26 cellular contexts compared by ENCODE assay signal in the genomic region with DNA sequence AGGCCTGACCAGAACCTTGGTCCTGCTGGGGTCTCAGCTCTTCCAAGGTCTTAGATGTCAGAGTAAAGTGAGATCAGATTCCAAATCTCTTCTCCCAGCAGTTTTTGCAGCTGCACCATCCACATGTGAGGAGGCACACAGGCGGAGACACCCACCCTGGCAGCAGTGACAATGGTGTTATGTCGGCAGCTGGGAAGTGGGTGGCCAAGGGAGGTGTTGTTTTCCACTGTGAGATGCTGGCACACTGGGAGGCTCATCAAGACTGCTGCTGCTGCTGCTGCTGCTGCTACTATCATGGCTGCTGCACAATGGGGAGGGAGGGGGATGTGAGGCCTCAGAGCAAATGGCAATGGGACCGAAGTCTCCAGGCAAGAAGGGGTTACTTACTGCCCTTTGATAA. TPM values are rescaled to one million over a fixed set of nuclear protein-coding genes. Genes with fewer than 3 reads are reported as not detected.
DNase-seq lines count a peak whose midpoint lies in the region; ATAC-seq, FAIRE-seq and TF ChIP-seq lines count a peak whose summit lies in the region.
"Had no signal": no experiment of that assay in that cellular context is flagged by ENCODE, and none has a peak within 500 bp of the region (broad histone marks: within the 10 kb centered on the region; RNA-seq: fewer than 3 reads in every experiment).

No MANE protein-coding gene starts in this region.

- CTCF ChIA-PET in activated CD8-positive, alpha-beta T cell treated with anti-CD3 and anti-CD28 coated beads, Interleukin-2, amount 10 ng/mL, durations not matched to agents 7 days and 5 days (lab: Charles Lee): no interaction called here

- ATAC-seq in HG03354 (IDR thresholded peaks at IDR 0.05; ENCODE audit: poor library complexity, severe bottlenecking, unreplicated experiment): no peak
- no peak for ATAC-seq in HG03135 (IDR thresholded peaks at IDR 0.05; ENCODE audit: unreplicated experiment)
- ATAC-seq in activated CD8-positive, alpha-beta T cell treated with anti-CD3 and anti-CD28 coated beads, Interleukin-2, amount 10 ng/mL, durations not matched to agents 7 days and 5 days: no peak
- ATAC-seq: A549 had no signal

- H3K27me3 ChIP-seq in ascending aorta: no peaks in the 10 kb centered on the region
- H3K27me3 ChIP-seq: BE2C had no signal

- H3K27ac ChIP-seq in kidney (ENCODE audit: low read depth in 2 of 2, low read length in 2 of 2): no peak overlapping the region
- H3K27ac ChIP-seq in ascending aorta: no peak overlapping the region
- H3K27ac ChIP-seq: A549, RWPE1, SK-N-MC had no signal

- POLR2A ChIA-PET in activated CD8-positive, alpha-beta T cell treated with anti-CD3 and anti-CD28 coated beads, Interleukin-2, amount 10 ng/mL, durations not matched to agents 7 days and 5 days (lab: Charles Lee): no interaction called here

- H3K4me3 ChIP-seq in kidney (ENCODE audit: low read length in 2 of 2) (no peak overlapping the region), ascending aorta (no peak overlapping the region)
- H3K4me3 ChIP-seq: A549, SK-N-MC had no signal

- H3K9me3 Mint-ChIP-seq in activated CD8-positive, alpha-beta T cell treated with anti-CD3 and anti-CD28 coated beads, Interleukin-2, amount 10 ng/mL, durations not matched to agents 7 days and 5 days (ENCODE audit: insufficient read depth): no peaks in the 10 kb centered on the region
- H3K9me3 Mint-ChIP-seq: HFFc6 had no signal

- no peak overlapping the region for H3K27ac Mint-ChIP-seq in activated CD8-positive, alpha-beta T cell treated with anti-CD3 and anti-CD28 coated beads, Interleukin-2, amount 10 ng/mL, durations not matched to agents 7 days and 5 days
- H3K27ac Mint-ChIP-seq: HFFc6 had no signal

- H3K36me3 Mint-ChIP-seq in activated CD8-positive, alpha-beta T cell treated with anti-CD3 and anti-CD28 coated beads, Interleukin-2, amount 10 ng/mL, durations not matched to agents 7 days and 5 days (ENCODE audit: low read depth): no peaks in the 10 kb centered on the region

- intact Hi-C loops in kidney (cut with DNase I): no loop called here
- intact Hi-C loops in ascending aorta (cut with DNase I): no loop called here

- H3K9me3 ChIP-seq in kidney (ENCODE audit: control insufficient read depth in 1 of 2, low read length in 2 of 2): no peaks in the 10 kb centered on the region
- H3K9me3 ChIP-seq in ascending aorta: no peaks in the 10 kb centered on the region
- H3K9me3 ChIP-seq: A549, BE2C had no signal

- no peak for FAIRE-seq in kidney (lab: Jason Lieb, UNC)
- FAIRE-seq: A549, D721Med, HTR-8/SVneo had no signal

- peaks cover 21% of the 10 kb centered on the region for H3K27me3 Mint-ChIP-seq in activated CD8-positive, alpha-beta T cell treated with anti-CD3 and anti-CD28 coated beads, Interleukin-2, amount 10 ng/mL, durations not matched to agents 7 days and 5 days (ENCODE audit: low read depth)

- no peaks in the 10 kb centered on the region for H3K4me1 ChIP-seq in kidney (ENCODE audit: control insufficient read depth in 1 of 2, insufficient read depth in 1 of 2, low read depth in 1 of 2, low read length in 2 of 2)
- H3K4me1 ChIP-seq in ascending aorta: no peaks in the 10 kb centered on the region
- H3K4me1 ChIP-seq: A549, BE2C had no signal

- no peak overlapping the region for H3K9ac ChIP-seq in kidney (ENCODE audit: low read length in 2 of 2)

- H3K4me3 Mint-ChIP-seq in activated CD8-positive, alpha-beta T cell treated with anti-CD3 and anti-CD28 coated beads, Interleukin-2, amount 10 ng/mL, durations not matched to agents 7 days and 5 days: no peak overlapping the region
- H3K4me3 Mint-ChIP-seq: HFFc6 had no signal

- DNase-seq in anterior cingulate cortex (lab: John Stamatoyannopoulos, UW) (peak in 45 of 58 donors; percentile 14 to 83 (median 48)), kidney (peak; percentile 25), pons (ENCODE audit: low spot score) (peak; percentile 53), ascending aorta (ENCODE audit: low spot score in 2 of 2) (no peak)
- no peak for DNase-seq in activated CD8-positive, alpha-beta T cell treated with anti-CD3 and anti-CD28 coated beads, Interleukin-2, amount 10 ng/mL, durations not matched to agents 7 days and 5 days
- DNase-seq: BE2C; EL; GF-D8; H7; HFFc6; KG1; NCI-H1092 treated with DMSO at 0.1 percent for 48 hours; NCI-H1436 treated with DMSO at 0.1 percent for 48 hours; NCI-H2029; NCI-H226; NCI-H510A treated with DMSO at 0.1 percent for 48 hours; NCI-H748 treated with DMSO at 0.1 percent for 48 hours; NK-92 treated with Interleukin-12 subunit alpha and Interleukin-12 subunit beta, amount 100 ng/mL, for 24 hours; SHP77 treated with DMSO at 0.1 percent for 48 hours had no signal

- TF ChIP-seq CTCF in kidney (IDR thresholded peaks at IDR 0.05; ENCODE audit: borderline replicate concordance, extremely low read depth, insufficient read depth) (no peak), ascending aorta (IDR thresholded peaks at IDR 0.05) (no peak)

- H3K36me3 ChIP-seq in kidney (ENCODE audit: control insufficient read depth in 1 of 2, insufficient read depth in 2 of 2, low read length in 2 of 2) (no peaks in the 10 kb centered on the region), ascending aorta (no peaks in the 10 kb centered on the region)
- H3K36me3 ChIP-seq: BE2C had no signal

- no peaks in the 10 kb centered on the region for H3K4me1 Mint-ChIP-seq in activated CD8-positive, alpha-beta T cell treated with anti-CD3 and anti-CD28 coated beads, Interleukin-2, amount 10 ng/mL, durations not matched to agents 7 days and 5 days (ENCODE audit: low read depth)

RNA-seq across cellular contexts. Expression of a gene that starts 23.6 kb away (rescaled TPM):
- total RNA-seq in kidney (80.6 TPM), ascending aorta (1.9 TPM)
- polyA plus RNA-seq in kidney (ENCODE audit: insufficient read depth, low read depth, low replicate concordance): 120 TPM
- under 1 TPM; 0.29 to 0.44 TPM for total RNA-seq in activated CD8-positive, alpha-beta T cell treated with anti-CD3 and anti-CD28 coated beads, Interleukin-2, amount 10 ng/mL, durations not matched to agents 7 days and 5 days

RNA-seq across cellular contexts. Expression of a gene that starts 45.6 kb away (rescaled TPM):
- total RNA-seq in kidney (33.0 TPM), ascending aorta (34.7 TPM)
- 40.0 TPM for polyA plus RNA-seq in kidney (ENCODE audit: insufficient read depth, low read depth, low replicate concordance)
- 10 to 100 TPM; 17.2 to 18.6 TPM for total RNA-seq in activated CD8-positive, alpha-beta T cell treated with anti-CD3 and anti-CD28 coated beads, Interleukin-2, amount 10 ng/mL, durations not matched to agents 7 days and 5 days

Comparison
In these comparisons a context has a peak if more than half of its experiments do, and no peak if none do; other contexts are left out.
1. DNase-seq: peak in anterior cingulate cortex (45 of 58), kidney (single experiment) and pons (single experiment); none in activated CD8-positive, alpha-beta T cell treated with anti-CD3 and anti-CD28 coated beads, Interleukin-2, amount 10 ng/mL, durations not matched to agents 7 days and 5 days (single experiment) and ascending aorta (0 of 2).
2. RNA of a gene that starts 23.6 kb away (total RNA-seq): 80.6 TPM in kidney (single experiment); 1.9 TPM in ascending aorta (single experiment) and 0.29 to 0.44 TPM in activated CD8-positive, alpha-beta T cell treated with anti-CD3 and anti-CD28 coated beads, Interleukin-2, amount 10 ng/mL, durations not matched to agents 7 days and 5 days; every median in the first group is over 10 times any median in the second.